13 cellular contexts compared by ENCODE assay signal in genomic region chr5:57435701-57436134, GRCh38. TPM values are rescaled to one million over a fixed set of nuclear protein-coding genes. Genes with fewer than 3 reads are reported as not detected.
DNase-seq lines count a peak whose midpoint lies in the region; ATAC-seq and TF ChIP-seq lines count a peak whose summit lies in the region.
"Had no signal": no experiment of that assay in that cellular context is flagged by ENCODE, and none has a peak within 500 bp of the region (broad histone marks: within the 10 kb centered on the region; RNA-seq: fewer than 3 reads in every experiment).

No MANE protein-coding gene starts in this region.

- no peaks in the 10 kb centered on the region for H3K27me3 ChIP-seq in Caco-2 (replicated peaks; ENCODE audit: control insufficient read depth, insufficient read depth, low read length)
- no peaks in the 10 kb centered on the region for H3K27me3 ChIP-seq in Panc1 (ENCODE audit: control insufficient read depth, insufficient read depth, low read length)
- no peaks in the 10 kb centered on the region for H3K27me3 ChIP-seq in osteoblast (ENCODE audit: insufficient read depth, low read length)
- no peaks in the 10 kb centered on the region for H3K27me3 ChIP-seq in H9 (ENCODE audit: insufficient read depth, low read length)
- H3K27me3 ChIP-seq: dorsolateral prefrontal cortex had no signal

- H3K23me2 ChIP-seq in H9 (ENCODE audit: insufficient read length, low read depth, low read length, poor library complexity, severe bottlenecking): no peaks in the 10 kb centered on the region

- no CpG with 5 or more reads among the region's 2 CpGs for WGBS in H9 (ENCODE audit: extremely low coverage, insufficient read length, low lambda C conversion rate)

- no peaks in the 10 kb centered on the region for H3K36me3 ChIP-seq in Caco-2 (ENCODE audit: control insufficient read depth, insufficient read depth, low read length)
- no peaks in the 10 kb centered on the region for H3K36me3 ChIP-seq in Panc1 (ENCODE audit: control insufficient read depth, insufficient read depth, low read length)
- H3K36me3 ChIP-seq in osteoblast (ENCODE audit: insufficient read depth, low read length): no peaks in the 10 kb centered on the region

- H3K27me3 Mint-ChIP-seq in Caco-2 (ENCODE audit: insufficient read depth, unreplicated experiment) (no peaks in the 10 kb centered on the region), H9 (ENCODE audit: low read depth) (no peaks in the 10 kb centered on the region)

- no peak overlapping the region for H2AK5ac ChIP-seq in H9 (ENCODE audit: insufficient read length, low read length)

- H2BK20ac ChIP-seq in H9 (ENCODE audit: low read depth, low read length, poor library complexity, severe bottlenecking): no peak overlapping the region

- no peaks in the 10 kb centered on the region for H3K79me1 ChIP-seq in H9 (ENCODE audit: insufficient read depth, low read depth, low read length, poor library complexity, severe bottlenecking)

- TF ChIP-seq CTCF in Caco-2 (IDR thresholded peaks at IDR 0.05; ENCODE audit: insufficient read depth in 1 of 2, low read depth in 1 of 2, low read length in 1 of 2, severe bottlenecking in 1 of 2, unreplicated experiment in 1 of 2): no peak
- TF ChIP-seq CTCF in Panc1 (IDR thresholded peaks at IDR 0.05): no peak
- TF ChIP-seq CTCF in epithelial cell of esophagus (IDR thresholded peaks at IDR 0.05; ENCODE audit: insufficient read depth, low read depth, low read length, missing control alignments): no peak
- TF ChIP-seq CTCF in osteoblast (IDR thresholded peaks at IDR 0.05; ENCODE audit: extremely low read depth, low read depth, low read length): no peak
- TF ChIP-seq CTCF in H9 (conservative IDR thresholded peaks at IDR 0.05): no peak
- no peak for TF ChIP-seq CTCF in GM20000 (IDR thresholded peaks at IDR 0.05; ENCODE audit: extremely low read depth, missing control alignments)

- H2AFZ ChIP-seq in osteoblast (ENCODE audit: low read length) (no peak overlapping the region), H9 (ENCODE audit: low read length) (no peak overlapping the region)

- POLR2A ChIA-PET in Caco-2 (lab: Charles Lee): no interaction called here
- POLR2A ChIA-PET in Panc1 (lab: Charles Lee): no interaction called here

- H2BK12ac ChIP-seq in H9 (ENCODE audit: insufficient read length, low read depth, low read length): no peak overlapping the region

- no peaks in the 10 kb centered on the region for H3K36me3 Mint-ChIP-seq in Caco-2 (ENCODE audit: insufficient read depth, unreplicated experiment)
- H3K36me3 Mint-ChIP-seq in H9 (ENCODE audit: insufficient read depth in 1 of 3, low read depth in 3 of 3): no peaks in the 10 kb centered on the region
- H3K36me3 Mint-ChIP-seq: CD4-positive, CD25-positive, alpha-beta regulatory T cell had no signal

- H3K4me1 Mint-ChIP-seq in Caco-2 (ENCODE audit: low read depth, unreplicated experiment) (peaks cover 27% of the 10 kb centered on the region), H9 (no peaks in the 10 kb centered on the region)
- H3K4me1 Mint-ChIP-seq: CD4-positive, CD25-positive, alpha-beta regulatory T cell had no signal

- H3K4me3 Mint-ChIP-seq in Caco-2 (ENCODE audit: unreplicated experiment): no peak overlapping the region
- no peak overlapping the region for H3K4me3 Mint-ChIP-seq in H9
- H3K4me3 Mint-ChIP-seq: CD4-positive, CD25-positive, alpha-beta regulatory T cell had no signal

- CTCF ChIA-PET in Caco-2 (lab: Charles Lee): interaction anchor here (0.7 to 1.0 kb wide), 2 partner anchors 64 to 214 kb away, joined by 3 to 4 read pairs; no protein-coding TSS in a partner anchor
- CTCF ChIA-PET in Panc1 (lab: Charles Lee): no interaction called here

- in situ Hi-C loops in Panc1 (cut with HindIII; ENCODE audit: low pct_unique_long_range_greater_than_20kb, low sequenced_read_pairs): no loop called here

- H3K23ac ChIP-seq in H9 (ENCODE audit: insufficient read length, low read depth, low read length): no peak overlapping the region

- no peak overlapping the region for H3K9ac ChIP-seq in H9 (ENCODE audit: extremely low read depth, insufficient read length, low read length)

- H2BK5ac ChIP-seq in H9 (ENCODE audit: insufficient read length, low read length): no peak overlapping the region

- ATAC-seq in Panc1: peak; percentile 96

- H4K8ac ChIP-seq in H9 (replicated peaks; ENCODE audit: insufficient read length, low read depth, low read length): no peak overlapping the region

- no peak overlapping the region for H3K14ac ChIP-seq in H9 (ENCODE audit: insufficient read depth, low read length)

- DNase-seq in Caco-2 (peak; percentile 72 to 80), Panc1 (ENCODE audit: low read depth, low spot score) (peak; percentile 73), epithelial cell of esophagus (ENCODE audit: low read depth) (peak; percentile 83), osteoblast (ENCODE audit: insufficient read length, low spot score, missing footprints) (no peak), H9 (no peak), DMS53 (lab: John Stamatoyannopoulos, UW) (no peak), GM20000 (ENCODE audit: low spot score) (no peak), posterior vena cava (ENCODE audit: low spot score) (no peak)
- DNase-seq: activated T-cell treated with anti-CD3 and anti-CD28 coated beads, Interleukin-2, amount 50 U/mL, for 1 hour; CD4-positive, CD25-positive, alpha-beta regulatory T cell; dorsolateral prefrontal cortex had no signal

- H3K4me3 ChIP-seq in Caco-2 (ENCODE audit: low read depth, low read length) (no peak overlapping the region), Panc1 (ENCODE audit: low read depth in 2 of 2, low read length in 2 of 2) (no peak overlapping the region), epithelial cell of esophagus (ENCODE audit: low read length) (no peak overlapping the region), osteoblast (ENCODE audit: insufficient read depth, low read length) (no peak overlapping the region)
- H3K4me3 ChIP-seq: dorsolateral prefrontal cortex had no signal

- H3T11ph ChIP-seq in H9 (ENCODE audit: low read length): no peak overlapping the region

- no peak overlapping the region for H4K5ac ChIP-seq in H9 (ENCODE audit: insufficient read length, low read depth, low read length)

- H4K20me1 ChIP-seq in osteoblast (ENCODE audit: insufficient read depth, low read length): no peaks in the 10 kb centered on the region
- H4K20me1 ChIP-seq in H9 (ENCODE audit: control insufficient read depth, insufficient read depth, insufficient read length): no peaks in the 10 kb centered on the region

- no peak overlapping the region for H3K56ac ChIP-seq in H9 (ENCODE audit: insufficient read length, low read depth, low read length)

- H3K4me1 ChIP-seq in Caco-2: peaks cover 34% of the 10 kb centered on the region
- H3K4me1 ChIP-seq in Panc1 (ENCODE audit: control insufficient read depth, insufficient read depth, low read length): peaks cover 11% of the 10 kb centered on the region; the same call in 1 of the 2 replicates
- H3K4me1 ChIP-seq in osteoblast (ENCODE audit: insufficient read depth, low read length): peaks cover 53% of the 10 kb centered on the region
- no peaks in the 10 kb centered on the region for H3K4me1 ChIP-seq in H9 (ENCODE audit: insufficient read depth, low read length)

- H2BK15ac ChIP-seq in H9 (ENCODE audit: low read depth, low read length): no peak overlapping the region

- 0 out of 2 replicates have a peak, but pooled peaks cover 4% of the 10 kb centered on the region for H3K9me3 ChIP-seq in Caco-2
- peaks cover 3% of the 10 kb centered on the region; the same call in 1 of the 2 replicates for H3K9me3 ChIP-seq in Panc1 (ENCODE audit: control insufficient read depth, insufficient read depth, low read depth, low read length)
- no peaks in the 10 kb centered on the region for H3K9me3 ChIP-seq in osteoblast (ENCODE audit: low read depth, low read length)
- no peaks in the 10 kb centered on the region for H3K9me3 ChIP-seq in H9 (ENCODE audit: control insufficient read depth, low read depth, low read length)

- no peak overlapping the region for H3K4ac ChIP-seq in H9 (ENCODE audit: low read depth, low read length)

- H3K79me2 ChIP-seq in osteoblast (ENCODE audit: insufficient read depth, low read length) (no peaks in the 10 kb centered on the region), H9 (ENCODE audit: insufficient read depth, low read length) (no peaks in the 10 kb centered on the region)

- H3K9me3 Mint-ChIP-seq in Caco-2 (ENCODE audit: unreplicated experiment) (peaks cover 12% of the 10 kb centered on the region), H9 (no peaks in the 10 kb centered on the region)

- H3K4me2 ChIP-seq in osteoblast (ENCODE audit: insufficient read depth, low read length) (no peak overlapping the region), H9 (ENCODE audit: insufficient read depth, insufficient read length, low read length) (no peak overlapping the region)

- intact Hi-C loops in Caco-2 (cut with micrococcal nuclease; ENCODE audit: unreplicated experiment): loop anchor here (1.0 to 5.0 kb wide), 5 partner anchors 19 to 136 kb away; no protein-coding TSS in a partner anchor
- intact Hi-C loops in Panc1 (cut with micrococcal nuclease; ENCODE audit: unreplicated experiment): loop anchor here (5.0 kb wide), 1 partner anchor 138 kb away; no protein-coding TSS in a partner anchor
- intact Hi-C loops in posterior vena cava (cut with DNase I): no loop called here

- peak overlapping the region; percentile 38 for H3K27ac Mint-ChIP-seq in Caco-2 (ENCODE audit: unreplicated experiment)
- no peak overlapping the region for H3K27ac Mint-ChIP-seq in H9
- H3K27ac Mint-ChIP-seq: CD4-positive, CD25-positive, alpha-beta regulatory T cell had no signal

- BruUV-seq in Caco-2 (replicated peaks; lab: Mats Ljungman, UMichigan): no TSS peak
- no TSS peak for BruUV-seq in Panc1 (replicated peaks; lab: Mats Ljungman, UMichigan)

- H3K27ac ChIP-seq in Panc1 (ENCODE audit: low read length): peak overlapping the region; percentile 83
- H3K27ac ChIP-seq in osteoblast (ENCODE audit: low read depth, low read length): peak overlapping the region; percentile 98
- no peak overlapping the region for H3K27ac ChIP-seq in H9 (ENCODE audit: insufficient read length, low read depth, low read length)
- H3K27ac ChIP-seq: dorsolateral prefrontal cortex had no signal

- H3K18ac ChIP-seq in H9 (ENCODE audit: insufficient read length, low read depth, low read length): no peak overlapping the region

- no peak overlapping the region for H2BK120ac ChIP-seq in H9 (ENCODE audit: low read depth, low read length, poor library complexity, severe bottlenecking)

- H4K91ac ChIP-seq in H9 (ENCODE audit: insufficient read length, low read depth, low read length): no peak overlapping the region

RNA-seq across cellular contexts. Expression of gene ACTBL2, which starts 46.9 kb away (rescaled TPM):
- total RNA-seq in Caco-2 (2022) (not detected in 2 replicates), Panc1 (2021; ENCODE audit: unreplicated experiment) (not detected), osteoblast (not detected in 2 replicates), H9 (2021) (not detected in 2 replicates), posterior vena cava (not detected)
- polyA plus RNA-seq in Panc1 (2012; ENCODE audit: insufficient read length): not detected
- total RNA-seq: CD4-positive, CD25-positive, alpha-beta regulatory T cell; dorsolateral prefrontal cortex; LHCN-M2; T-helper 2 cell treated with Interferon-gamma antibody and Interleukin-4, amounts not matched to agents 100 ng/mL and 5 ng/mL, for 36 hours had no signal
- polyA plus RNA-seq: CD4-positive, CD25-positive, alpha-beta regulatory T cell had no signal

Comparison
In these comparisons a context has a peak if more than half of its experiments do, and no peak if none do; other contexts are left out.
1. DNase-seq: peak in Caco-2 (2 of 2), Panc1 (single experiment) and epithelial cell of esophagus (single experiment); none in osteoblast (single experiment), H9 (single experiment), DMS53 (single experiment), GM20000 (single experiment) and posterior vena cava (single experiment).
2. intact Hi-C loops: an anchor here in Caco-2 (1.0 to 5.0 kb wide) and Panc1 (5.0 kb wide); none called in posterior vena cava.